8 cellular contexts compared by ENCODE assay signal in genomic region chr11:9861860-9862725, GRCh38.
DNase-seq lines count a peak whose midpoint lies in the region; ATAC-seq and TF ChIP-seq lines count a peak whose summit lies in the region.

No MANE protein-coding gene starts in this region.

- peak; percentile 75 for DNase-seq in Ammon's horn (ENCODE audit: low spot score)
- peak; percentile 24 for DNase-seq in NCI-H2196 treated with DMSO at 0.1 percent for 48 hours (lab: John Stamatoyannopoulos, UW; ENCODE audit: unreplicated experiment)
- DNase-seq in effector memory CD4-positive, alpha-beta T cell, result peak in 2 of 3 donors; percentile 1 to 14
- DNase-seq in mesothelial cell of epicardium (ENCODE audit: low spot score in 2 of 2, unreplicated experiment in 2 of 2), result no peak
- peak; percentile 76 for DNase-seq in superior temporal gyrus (ENCODE audit: extremely low spot score)

- H3K27me3 Mint-ChIP-seq in mesothelial cell of epicardium (ENCODE audit: low read depth), result no peaks in the 10 kb centered on the region

- no peaks in the 10 kb centered on the region for H3K9me3 ChIP-seq in effector memory CD4-positive, alpha-beta T cell (ENCODE audit: control insufficient read depth, low read length)

- H3K9me3 Mint-ChIP-seq in mesothelial cell of epicardium, result peaks cover 9% of the 10 kb centered on the region

- H3K4me1 Mint-ChIP-seq in mesothelial cell of epicardium, result peaks cover 25% of the 10 kb centered on the region

- no peak overlapping the region for H3K4me3 Mint-ChIP-seq in mesothelial cell of epicardium

- H3K36me3 Mint-ChIP-seq in mesothelial cell of epicardium, result peaks cover 6% of the 10 kb centered on the region

- H3K27ac ChIP-seq in effector memory CD4-positive, alpha-beta T cell (ENCODE audit: insufficient read depth, low read length, poor library complexity, severe bottlenecking), result no peak overlapping the region

- no peaks in the 10 kb centered on the region for H3K36me3 ChIP-seq in effector memory CD4-positive, alpha-beta T cell (ENCODE audit: control insufficient read depth, insufficient read depth, low read length)

- H3K27me3 ChIP-seq in effector memory CD4-positive, alpha-beta T cell (replicated peaks; ENCODE audit: control insufficient read depth, insufficient read depth, low read length, poor library complexity, severe bottlenecking), result no peaks in the 10 kb centered on the region

- no peak overlapping the region for H3K4me3 ChIP-seq in effector memory CD4-positive, alpha-beta T cell (ENCODE audit: insufficient read depth, low read depth, low read length, poor library complexity, severe bottlenecking)

- TF ChIP-seq CTCF in mesothelial cell of epicardium (IDR thresholded peaks at IDR 0.05; ENCODE audit: unreplicated experiment), result peak; percentile 52

- peaks cover 4% of the 10 kb centered on the region for H3K4me1 ChIP-seq in effector memory CD4-positive, alpha-beta T cell (ENCODE audit: control insufficient read depth, insufficient read depth, low read length, poor library complexity, severe bottlenecking)

- no peak overlapping the region for H3K27ac Mint-ChIP-seq in mesothelial cell of epicardium

- peak; percentile 71 for ATAC-seq in GM18858 (IDR thresholded peaks at IDR 0.05; ENCODE audit: unreplicated experiment)
- peak; percentile 86 for ATAC-seq in HG03064 (IDR thresholded peaks at IDR 0.05; ENCODE audit: low read depth, unreplicated experiment)
- ATAC-seq in activated CD4-positive, CD25-positive, alpha-beta regulatory T cell treated with anti-CD3 and anti-CD28 coated beads, Interleukin-2, amount 50 U/mL, for 24 hours, result peak; percentile 65 to 83

Comparison
In these comparisons a context has a peak if more than half of its experiments do, and no peak if none do; other contexts are left out.
1. DNase-seq: peak in Ammon's horn (single experiment), NCI-H2196 treated with DMSO at 0.1 percent for 48 hours (single experiment), effector memory CD4-positive, alpha-beta T cell (2 of 3) and superior temporal gyrus (single experiment); none in mesothelial cell of epicardium (0 of 2).
2. Peak in every context shown above with its lines, with median percentiles within 50 percentile points of each other: ATAC-seq.